ENCODE assay signal across 17 cellular contexts in the genomic region with DNA sequence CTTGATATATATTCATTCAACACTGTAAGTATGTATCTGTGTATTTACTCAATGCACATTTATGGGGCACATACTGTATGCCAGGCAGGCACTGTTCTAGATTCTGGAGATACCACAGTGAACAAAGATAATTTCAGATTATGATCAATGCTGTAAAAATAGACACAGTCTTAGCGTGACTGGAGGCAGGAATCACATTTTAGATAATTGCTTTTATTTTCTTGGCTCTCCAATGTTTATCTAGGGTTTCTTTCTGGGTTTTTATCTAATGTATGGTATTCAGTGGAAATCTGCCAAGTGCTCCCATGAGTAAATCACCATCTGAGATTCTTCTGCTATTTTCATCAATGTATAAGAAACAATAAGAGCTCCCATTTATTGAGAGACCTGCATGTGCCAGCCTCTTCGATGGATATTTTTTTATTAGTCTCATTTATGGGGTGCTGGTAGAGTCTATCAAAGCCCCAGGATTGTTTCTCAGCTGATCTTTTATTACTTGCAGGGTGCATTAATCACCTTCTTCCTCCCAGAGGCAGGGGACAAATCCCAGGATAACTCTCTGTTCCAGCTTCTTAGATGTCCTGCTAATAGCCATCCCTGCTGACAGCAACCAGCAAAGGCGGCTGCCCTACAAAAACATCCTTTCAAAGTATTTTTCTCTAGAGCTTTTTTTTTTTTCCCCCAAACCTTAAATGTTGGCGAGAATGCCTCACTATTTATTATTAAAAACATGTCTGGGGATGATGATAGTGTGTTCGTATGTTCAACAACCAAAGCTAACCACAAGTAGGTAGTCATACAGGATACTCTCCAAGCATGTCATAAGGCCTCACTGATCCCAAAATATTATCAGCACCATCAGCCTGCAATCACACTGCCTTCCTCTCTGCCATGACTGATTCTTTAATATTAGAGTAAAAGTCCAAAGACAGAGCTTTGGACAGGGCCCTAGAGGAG.
DNase-seq lines count a peak whose midpoint lies in the region; ATAC-seq and TF ChIP-seq lines count a peak whose summit lies in the region.
"Had no signal": no experiment of that assay in that cellular context is flagged by ENCODE, and none has a peak within 500 bp of the region (broad histone marks: within the 10 kb centered on the region; RNA-seq: fewer than 3 reads in every experiment).

No MANE protein-coding gene starts in this region.

- ATAC-seq in left colon (no peak), mucosa of descending colon (no peak)
- ATAC-seq: T-cell had no signal

- DNase-seq in ACHN: peak; percentile 2
- DNase-seq in HS-27A (ENCODE audit: low read depth): peak; percentile 90
- DNase-seq in adipocyte (ENCODE audit: low read depth): peak; percentile 61
- DNase-seq in foreskin melanocyte: peak; percentile 75
- no peak for DNase-seq in left colon
- no peak for DNase-seq in mucosa of descending colon
- no peak for DNase-seq in SKM-1 (lab: John Stamatoyannopoulos, UW; ENCODE audit: unreplicated experiment)
- DNase-seq in MV-4-11 (lab: John Stamatoyannopoulos, UW): no peak
- DNase-seq: activated CD4-positive, alpha-beta T cell treated with anti-CD3 and anti-CD28 coated beads for 1 hour; activated naive CD8-positive, alpha-beta T cell treated with anti-CD3 and anti-CD28 coated beads, Interleukin-2, amount 10 ng/mL, durations not matched to agents 7 days and 5 days; BE2C; DMS79; midbrain; NCI-H2171; T-cell had no signal

- no peaks in the 10 kb centered on the region for H3K9me3 ChIP-seq in adipocyte (ENCODE audit: control insufficient read depth, low read length)
- H3K9me3 ChIP-seq in mucosa of descending colon: no peaks in the 10 kb centered on the region
- H3K9me3 ChIP-seq: BE2C, tibial nerve had no signal

- H3K36me3 ChIP-seq in adipocyte (ENCODE audit: control insufficient read depth, insufficient read depth, low read length, severe bottlenecking): no peaks in the 10 kb centered on the region
- H3K36me3 ChIP-seq in mucosa of descending colon (ENCODE audit: low read depth): no peaks in the 10 kb centered on the region
- H3K36me3 ChIP-seq: BE2C, tibial nerve had no signal

- H3K4me3 ChIP-seq in adipocyte (ENCODE audit: low read length): peak overlapping the region; percentile 12
- no peak overlapping the region for H3K4me3 ChIP-seq in mucosa of descending colon
- H3K4me3 ChIP-seq: tibial nerve had no signal

- H3K4me1 ChIP-seq in adipocyte (ENCODE audit: control insufficient read depth, insufficient read depth, low read length) (peaks cover 30% of the 10 kb centered on the region), mucosa of descending colon (ENCODE audit: low read depth) (peaks cover 10% of the 10 kb centered on the region)

- no peak for TF ChIP-seq CTCF in mucosa of descending colon (IDR thresholded peaks at IDR 0.05)

- intact Hi-C loops in left colon (cut with DNase I, micrococcal nuclease) (no loop called here), mucosa of descending colon (cut with DNase I, micrococcal nuclease) (no loop called here)

- no peaks in the 10 kb centered on the region for H3K27me3 ChIP-seq in adipocyte (replicated peaks; ENCODE audit: control insufficient read depth, insufficient read depth, low read length)
- H3K27me3 ChIP-seq: BE2C, foreskin keratinocyte, tibial nerve had no signal

- in situ Hi-C loops in ACHN (cut with HindIII; ENCODE audit: low pct_ligation_motif_present, low pct_unique_long_range_greater_than_20kb, low sequenced_read_pairs): no loop called here

- H3K9ac ChIP-seq in adipocyte (ENCODE audit: low read length): peak overlapping the region; percentile 78

Comparison
In these comparisons a context has a peak if more than half of its experiments do, and no peak if none do; other contexts are left out.
1. DNase-seq: peak in ACHN (single experiment), HS-27A (single experiment), adipocyte (single experiment) and foreskin melanocyte (single experiment); none in left colon (0 of 2), mucosa of descending colon (0 of 3), SKM-1 (single experiment) and MV-4-11 (single experiment).